Comparison of ENCODE assay signal across 9 cellular contexts in genomic region chr19:42683917-42684513, GRCh38. TPM values are rescaled to one million over a fixed set of nuclear protein-coding genes. Genes with fewer than 3 reads are reported as not detected.
DNase-seq lines count a peak whose midpoint lies in the region; ATAC-seq and TF ChIP-seq lines count a peak whose summit lies in the region.
"Had no signal": no experiment of that assay in that cellular context is flagged by ENCODE, and none has a peak within 500 bp of the region (broad histone marks: within the 10 kb centered on the region; RNA-seq: fewer than 3 reads in every experiment).

No MANE protein-coding gene starts in this region.

- no peaks in the 10 kb centered on the region for H3K27me3 ChIP-seq in left ventricle myocardium inferior (ENCODE audit: low read depth)
- H3K27me3 ChIP-seq in NT2/D1 (ENCODE audit: insufficient read depth, insufficient read length) = no peaks in the 10 kb centered on the region
- no peaks in the 10 kb centered on the region for H3K27me3 ChIP-seq in aorta (ENCODE audit: control insufficient read depth in 1 of 2, insufficient read depth in 2 of 2, low read length in 1 of 2)

- no peak for ATAC-seq in aorta (ENCODE audit: low FRiP score)
- ATAC-seq: stimulated activated naive CD8-positive, alpha-beta T cell treated with anti-CD3 and anti-CD28 coated beads, Interleukin-15, amount 100 ng/mL, for 72 hours had no signal

- no peak overlapping the region for H3K9ac ChIP-seq in NT2/D1 (ENCODE audit: insufficient read length, low read depth)

- H3K27ac ChIP-seq in left ventricle myocardium inferior (replicated peaks) (no peak overlapping the region), aorta (ENCODE audit: low read depth in 1 of 2, low read length in 2 of 2) (no peak overlapping the region)

- TF ChIP-seq CTCF in left ventricle myocardium inferior (IDR thresholded peaks at IDR 0.05; ENCODE audit: borderline replicate concordance) = peak; percentile 63

- H3K4me1 ChIP-seq in left ventricle myocardium inferior (no peaks in the 10 kb centered on the region), NT2/D1 (ENCODE audit: insufficient read depth, insufficient read length) (no peaks in the 10 kb centered on the region), aorta (ENCODE audit: control insufficient read depth in 1 of 2, insufficient read depth in 2 of 2, low read length in 2 of 2) (no peaks in the 10 kb centered on the region)

- H3K4me3 ChIP-seq in left ventricle myocardium inferior = no peak overlapping the region
- no peak overlapping the region for H3K4me3 ChIP-seq in NT2/D1 (ENCODE audit: insufficient read length, low read depth)
- no peak overlapping the region for H3K4me3 ChIP-seq in aorta (ENCODE audit: low read length in 2 of 2)

- H3K9me3 ChIP-seq in left ventricle myocardium inferior (replicated peaks) (peaks cover 54% of the 10 kb centered on the region), NT2/D1 (ENCODE audit: insufficient read depth, low read length) (peaks cover 33% of the 10 kb centered on the region), aorta (ENCODE audit: control insufficient read depth, low read length) (peaks cover 2% of the 10 kb centered on the region)

- 86 to 88% methylated on average over 2 of the region's 2 CpGs for WGBS in aorta, 2 donors

- DNase-seq in left ventricle myocardium inferior (no peak), cardiac septum (ENCODE audit: low spot score) (no peak), NT2/D1 (ENCODE audit: low read depth, low spot score) (peak; percentile 20), fibroblast of gingiva (ENCODE audit: low read depth) (peak; percentile 10), DMS79 (lab: John Stamatoyannopoulos, UW) (no peak), aorta (no peak)
- peak; percentile 13 for DNase-seq in stimulated activated CD4-positive, alpha-beta T cell treated with anti-CD3 and anti-CD28 coated beads, Interleukin-4, amount 100 ng/mL, for 24 hours
- DNase-seq in activated effector memory CD4-positive, alpha-beta T cell treated with anti-CD3 and anti-CD28 coated beads, Interleukin-2, amount 50 U/mL, for 16 hours = no peak

- intact Hi-C loops in left ventricle myocardium inferior (cut with micrococcal nuclease) (no loop called here), cardiac septum (cut with DNase I) (no loop called here), aorta (cut with DNase I) (no loop called here)

- H3K36me3 ChIP-seq in left ventricle myocardium inferior = no peaks in the 10 kb centered on the region
- H3K36me3 ChIP-seq in NT2/D1 (ENCODE audit: insufficient read depth, insufficient read length, low read length) = no peaks in the 10 kb centered on the region
- no peaks in the 10 kb centered on the region for H3K36me3 ChIP-seq in aorta (ENCODE audit: control insufficient read depth in 1 of 2, insufficient read depth in 2 of 2, low read length in 1 of 2)

RNA-seq across cellular contexts. Expression of gene PSG3, which starts 56.3 kb away (rescaled TPM):
- total RNA-seq in left ventricle myocardium inferior = not detected
- not detected for total RNA-seq in cardiac septum
- not detected for total RNA-seq in aorta
- not detected for polyA plus RNA-seq in aorta

Comparison
In these comparisons a context has a peak if more than half of its experiments do, and no peak if none do; other contexts are left out.
1. DNase-seq: peak in NT2/D1 (single experiment), fibroblast of gingiva (single experiment) and stimulated activated CD4-positive, alpha-beta T cell treated with anti-CD3 and anti-CD28 coated beads, Interleukin-4, amount 100 ng/mL, for 24 hours (single experiment); none in left ventricle myocardium inferior (single experiment), cardiac septum (single experiment), activated effector memory CD4-positive, alpha-beta T cell treated with anti-CD3 and anti-CD28 coated beads, Interleukin-2, amount 50 U/mL, for 16 hours (single experiment), DMS79 (single experiment) and aorta (0 of 2).